In genomic region chr1:153693466-153693865, GRCh38 we compare ENCODE assay signal across 18 cellular contexts. TPM values are rescaled to one million over a fixed set of nuclear protein-coding genes. Genes with fewer than 3 reads are reported as not detected.
A peak's percentile ranks its signal among the peaks of the same experiment; 100 is the strongest.
DNase-seq lines count a peak whose midpoint lies in the region; ATAC-seq and TF ChIP-seq lines count a peak whose summit lies in the region.
"Had no signal": no experiment of that assay in that cellular context is flagged by ENCODE, and none has a peak within 500 bp of the region (broad histone marks: within the 10 kb centered on the region; RNA-seq: fewer than 3 reads in every experiment).

No MANE protein-coding gene starts in this region.

- H3K36me3 ChIP-seq in H7 (replicated peaks; ENCODE audit: control insufficient read depth, insufficient read depth, low read length) (no peaks in the 10 kb centered on the region), Panc1 (ENCODE audit: control insufficient read depth, insufficient read depth, low read length) (no peaks in the 10 kb centered on the region), subcutaneous abdominal adipose tissue (ENCODE audit: control insufficient read depth in 5 of 5, insufficient read depth in 5 of 5, low read length in 5 of 5) (peaks cover 0 to 48% (median 41%) of the 10 kb centered on the region in 5 donors), prostate gland (no peaks in the 10 kb centered on the region)
- H3K36me3 ChIP-seq in CD8-positive, alpha-beta T cell (ENCODE audit: insufficient read depth, low read length): no peaks in the 10 kb centered on the region
- H3K36me3 ChIP-seq: BE2C had no signal

- CTCF ChIA-PET in Panc1 (lab: Charles Lee): no interaction called here
- CTCF ChIA-PET in CD8-positive, alpha-beta T cell (lab: Charles Lee): no interaction called here

- H3K4me3 Mint-ChIP-seq in CD8-positive, alpha-beta T cell: no peak overlapping the region
- H3K4me3 Mint-ChIP-seq: CD4-positive, CD25-positive, alpha-beta regulatory T cell had no signal

- H3K9me3 ChIP-seq in Panc1 (ENCODE audit: control insufficient read depth, insufficient read depth, low read depth, low read length) (no peaks in the 10 kb centered on the region), subcutaneous abdominal adipose tissue (ENCODE audit: control insufficient read depth in 5 of 5, low read length in 5 of 5) (no peaks in the 10 kb centered on the region), prostate gland (no peaks in the 10 kb centered on the region)
- H3K9me3 ChIP-seq in CD8-positive, alpha-beta T cell (ENCODE audit: low read length): no peaks in the 10 kb centered on the region
- H3K9me3 ChIP-seq: BE2C, Caco-2 had no signal

- no peak overlapping the region for H3K27ac Mint-ChIP-seq in CD8-positive, alpha-beta T cell
- H3K27ac Mint-ChIP-seq: CD4-positive, CD25-positive, alpha-beta regulatory T cell had no signal

- H3K4me3 ChIP-seq in H7 (ENCODE audit: insufficient read depth, low read depth, low read length): no peak overlapping the region
- no peak overlapping the region for H3K4me3 ChIP-seq in Panc1 (ENCODE audit: low read depth in 2 of 2, low read length in 2 of 2)
- no peak overlapping the region for H3K4me3 ChIP-seq in subcutaneous abdominal adipose tissue (ENCODE audit: low read depth in 1 of 5, low read length in 5 of 5)
- H3K4me3 ChIP-seq in prostate gland: no peak overlapping the region
- H3K4me3 ChIP-seq in CD8-positive, alpha-beta T cell (ENCODE audit: low read depth, low read length): no peak overlapping the region
- H3K4me3 ChIP-seq: GM23248 had no signal

- no peaks in the 10 kb centered on the region for H3K36me3 Mint-ChIP-seq in CD8-positive, alpha-beta T cell
- H3K36me3 Mint-ChIP-seq: CD4-positive, CD25-positive, alpha-beta regulatory T cell had no signal

- no peaks in the 10 kb centered on the region for H3K9me3 Mint-ChIP-seq in CD8-positive, alpha-beta T cell

- peak overlapping the region in 1 of 5 donors; percentile 13 for H3K9ac ChIP-seq in subcutaneous abdominal adipose tissue (ENCODE audit: low read length in 5 of 5)
- H3K9ac ChIP-seq: GM23248 had no signal

- no TSS peak for BruUV-seq in Panc1 (replicated peaks; lab: Mats Ljungman, UMichigan)

- no peaks in the 10 kb centered on the region for H3K27me3 Mint-ChIP-seq in CD8-positive, alpha-beta T cell (ENCODE audit: low read depth)

- intact Hi-C loops in Panc1 (cut with micrococcal nuclease; ENCODE audit: unreplicated experiment) (no loop called here), prostate gland (cut with DNase I) (no loop called here)
- intact Hi-C loops in CD8-positive, alpha-beta T cell (cut with DNase I, micrococcal nuclease): no loop called here

- WGBS in prostate gland: 72% methylated on average over 4 of the region's 4 CpGs

- in situ Hi-C loops in Panc1 (cut with HindIII; ENCODE audit: low pct_unique_long_range_greater_than_20kb, low sequenced_read_pairs): no loop called here

- POLR2A ChIA-PET in Panc1 (lab: Charles Lee): no interaction called here
- POLR2A ChIA-PET in CD8-positive, alpha-beta T cell (lab: Charles Lee): no interaction called here

- peaks cover 6% of the 10 kb centered on the region for H3K4me1 Mint-ChIP-seq in CD8-positive, alpha-beta T cell (ENCODE audit: low read depth)

- H3K4me1 ChIP-seq in Panc1 (ENCODE audit: control insufficient read depth, insufficient read depth, low read length) (peaks cover 7% of the 10 kb centered on the region), subcutaneous abdominal adipose tissue (ENCODE audit: control insufficient read depth in 5 of 5, insufficient read depth in 5 of 5, low read length in 5 of 5) (peaks cover 6 to 20% (median 18%) of the 10 kb centered on the region in 5 donors), prostate gland (replicated peaks) (no peaks in the 10 kb centered on the region)
- H3K4me1 ChIP-seq in CD8-positive, alpha-beta T cell (ENCODE audit: insufficient read depth, low read length): no peaks in the 10 kb centered on the region

- TF ChIP-seq CTCF in Panc1 (IDR thresholded peaks at IDR 0.05) (no peak), prostate gland (IDR thresholded peaks at IDR 0.05) (no peak)
- TF ChIP-seq CTCF in CD8-positive, alpha-beta T cell (IDR thresholded peaks at IDR 0.05): no peak

- DNase-seq in H7 (peak; percentile 30), Panc1 (ENCODE audit: low read depth, low spot score) (no peak), epidermal melanocyte (ENCODE audit: insufficient read length, low spot score) (peak; percentile 6), prostate gland (ENCODE audit: low spot score) (no peak)
- no peak for DNase-seq in CD8-positive, alpha-beta T cell
- DNase-seq: ACHN; BE2C; C1 segment of cervical spinal cord; Caco-2; CD4-positive, CD25-positive, alpha-beta regulatory T cell; GDM1; GM23248; KG1 had no signal

- H3K27me3 ChIP-seq in H7 (ENCODE audit: control insufficient read depth, insufficient read depth, low read length) (no peaks in the 10 kb centered on the region), Panc1 (ENCODE audit: control insufficient read depth, insufficient read depth, low read length) (no peaks in the 10 kb centered on the region), subcutaneous abdominal adipose tissue (ENCODE audit: control insufficient read depth in 5 of 5, insufficient read depth in 4 of 5, low read length in 5 of 5) (no peaks in the 10 kb centered on the region), prostate gland (replicated peaks; ENCODE audit: insufficient read depth) (no peaks in the 10 kb centered on the region)
- H3K27me3 ChIP-seq in CD8-positive, alpha-beta T cell (ENCODE audit: insufficient read depth, low read length): no peaks in the 10 kb centered on the region
- H3K27me3 ChIP-seq: BE2C had no signal

- ATAC-seq in Panc1 (peak; percentile 20; the same call in 1 of the 2 replicates), GM21717 (IDR thresholded peaks at IDR 0.05; ENCODE audit: unreplicated experiment) (no peak)
- ATAC-seq in CD8-positive, alpha-beta T cell: no peak
- ATAC-seq: HCT116 had no signal

- H3K27ac ChIP-seq in Panc1 (ENCODE audit: low read length) (no peak overlapping the region), subcutaneous abdominal adipose tissue (ENCODE audit: low read depth, low read length) (peak overlapping the region; percentile 61), prostate gland (no peak overlapping the region)
- no peak overlapping the region for H3K27ac ChIP-seq in CD8-positive, alpha-beta T cell (ENCODE audit: low read depth, low read length)
- H3K27ac ChIP-seq: GM23248 had no signal

- TF ChIP-seq POLR2A in prostate gland (IDR thresholded peaks at IDR 0.05): no peak

RNA-seq across cellular contexts. Expression of gene NPR1, which starts 15.0 kb away (rescaled TPM):
- total RNA-seq in H7 (2014; rRNA removed; shearing (Covaris generic)): 8.7 and 10.7 TPM in 2 replicates
- 0.36 TPM for total RNA-seq in Panc1 (2021; ENCODE audit: unreplicated experiment)
- 0.07 TPM for polyA plus RNA-seq in Panc1 (2012; ENCODE audit: insufficient read length)
- total RNA-seq in prostate gland: 1 to 10 TPM; 2.9 to 6.0 TPM
- not detected for total RNA-seq in CD8-positive, alpha-beta T cell
- total RNA-seq: CD4-positive, CD25-positive, alpha-beta regulatory T cell; Daoy; GM23248; HT-29 had no signal
- polyA plus RNA-seq: CD4-positive, CD25-positive, alpha-beta regulatory T cell had no signal

RNA-seq across cellular contexts. Expression of gene ILF2, which starts 22.7 kb away (rescaled TPM):
- 624 and 716 TPM in 2 replicates for total RNA-seq in H7 (2014; rRNA removed; shearing (Covaris generic))
- total RNA-seq in Panc1 (2021; ENCODE audit: unreplicated experiment) (221 TPM), prostate gland (100 to 1,000 TPM; 116 to 122 TPM)
- 155 TPM for polyA plus RNA-seq in Panc1 (2012; ENCODE audit: insufficient read length)
- 100 to 1,000 TPM; 150 to 156 TPM for total RNA-seq in CD8-positive, alpha-beta T cell

RNA-seq across cellular contexts. Expression of gene INTS3, which starts 34.4 kb away (rescaled TPM):
- total RNA-seq in H7 (2014; rRNA removed; shearing (Covaris generic)): 58.3 and 66.6 TPM in 2 replicates
- total RNA-seq in Panc1 (2021; ENCODE audit: unreplicated experiment): 77.3 TPM
- 71.5 TPM for polyA plus RNA-seq in Panc1 (2012; ENCODE audit: insufficient read length)
- 10 to 100 TPM; 26.1 to 70.0 TPM for total RNA-seq in prostate gland
- total RNA-seq in CD8-positive, alpha-beta T cell: 10 to 100 TPM; 21.6 to 23.5 TPM

RNA-seq across cellular contexts. Expression of gene SNAPIN, which starts 35.0 kb away (rescaled TPM):
- 48.3 and 48.5 TPM in 2 replicates for total RNA-seq in H7 (2014; rRNA removed; shearing (Covaris generic))
- total RNA-seq in Panc1 (2021; ENCODE audit: unreplicated experiment): 46.8 TPM
- 45.1 TPM for polyA plus RNA-seq in Panc1 (2012; ENCODE audit: insufficient read length)
- total RNA-seq in prostate gland: 10 to 100 TPM; 64.9 to 73.0 TPM
- total RNA-seq in CD8-positive, alpha-beta T cell: 1 to 10 TPM; 6.1 to 6.5 TPM

RNA-seq across cellular contexts. Expression of gene CHTOP, which starts 59.6 kb away (rescaled TPM):
- 63.8 and 67.0 TPM in 2 replicates for total RNA-seq in H7 (2014; rRNA removed; shearing (Covaris generic))
- total RNA-seq in Panc1 (2021; ENCODE audit: unreplicated experiment): 87.0 TPM
- polyA plus RNA-seq in Panc1 (2012; ENCODE audit: insufficient read length): 94.2 TPM
- 10 to 100 TPM; 60.6 to 74.4 TPM for total RNA-seq in prostate gland
- total RNA-seq in CD8-positive, alpha-beta T cell: 10 to 100 TPM; 79.1 to 81.2 TPM

Comparison
In these comparisons a context has a peak if more than half of its experiments do, and no peak if none do; other contexts are left out.
1. DNase-seq: peak in H7 (single experiment) and epidermal melanocyte (single experiment); none in Panc1 (single experiment), prostate gland (single experiment) and CD8-positive, alpha-beta T cell (0 of 7).